31 cellular contexts compared by ENCODE assay signal in genomic region chr12:125133616-125134015, GRCh38. TPM values are rescaled to one million over a fixed set of nuclear protein-coding genes. Genes with fewer than 3 reads are reported as not detected.
"Had no signal": no experiment of that assay in that cellular context is flagged by ENCODE, and none has a peak within 500 bp of the region (broad histone marks: within the 10 kb centered on the region; RNA-seq: fewer than 3 reads in every experiment).

No MANE protein-coding gene starts in this region.

- DNase-seq: activated CD4-positive, alpha-beta memory T cell treated with anti-CD3 and anti-CD28 coated beads, Interleukin-2, amount 10 ng/mL, durations not matched to agents 7 days and 5 days; activated CD4-positive, alpha-beta T cell treated with anti-CD3 and anti-CD28 coated beads for 1 hour; activated CD4-positive, alpha-beta T cell treated with anti-CD3 and anti-CD28 coated beads for 4 hours; activated CD4-positive, alpha-beta T cell treated with anti-CD3 and anti-CD28 coated beads, Interleukin-2, amount 10 ng/mL, durations not matched to agents 7 days and 5 days; activated CD4-positive, alpha-beta T cell treated with anti-CD3 and anti-CD28 coated beads, Interleukin-2, amount 50 U/mL, for 4 hours; activated CD8-positive, alpha-beta memory T cell treated with anti-CD3 and anti-CD28 coated beads, Interleukin-2, amount 50 U/mL, for 48 hours; activated effector memory CD4-positive, alpha-beta T cell treated with Interleukin-2 at 50 U/mL for 16 hours; activated gamma-delta T cell treated with Interleukin-2 at 50 U/mL for 16 hours; activated naive CD4-positive, alpha-beta T cell treated with anti-CD3 and anti-CD28 coated beads, Interleukin-2, amount 50 U/mL, for 16 hours; activated naive CD4-positive, alpha-beta T cell treated with Interleukin-2 at 50 U/mL for 16 hours; activated T-cell treated with anti-CD3 and anti-CD28 coated beads for 4 hours; activated T-cell treated with anti-CD3 and anti-CD28 coated beads, Interleukin-2, amount 50 U/mL, for 24 hours; activated T-cell treated with anti-CD3 and anti-CD28 coated beads, Interleukin-2, amount 50 U/mL, for 72 hours; amniotic stem cell; aorta; body of pancreas; central memory CD4-positive, alpha-beta T cell; cerebellar nuclear complex; colonic mucosa; effector memory CD4-positive, alpha-beta T cell; endodermal cell; foreskin keratinocyte; gastrocnemius medialis; glutamatergic neuron; T-helper 2 cell had no signal

- H3K4me1 ChIP-seq: body of pancreas, colonic mucosa, esophagus muscularis mucosa, foreskin keratinocyte had no signal

- H3K27ac Mint-ChIP-seq: activated CD4-positive, alpha-beta memory T cell treated with anti-CD3 and anti-CD28 coated beads, Interleukin-2, amount 10 ng/mL, durations not matched to agents 7 days and 5 days; activated CD4-positive, alpha-beta T cell treated with anti-CD3 and anti-CD28 coated beads, Interleukin-2, amount 10 ng/mL, durations not matched to agents 7 days and 5 days; activated naive CD8-positive, alpha-beta T cell; activated T-cell treated with anti-CD3 and anti-CD28 coated beads, Interleukin-2, amount 50 U/mL, for 24 hours; activated T-cell treated with anti-CD3 and anti-CD28 coated beads, Interleukin-2, amount 50 U/mL, for 72 hours; endodermal cell; WTC11 had no signal

- H3K4me1 Mint-ChIP-seq: activated CD4-positive, alpha-beta memory T cell treated with anti-CD3 and anti-CD28 coated beads, Interleukin-2, amount 10 ng/mL, durations not matched to agents 7 days and 5 days; activated CD4-positive, alpha-beta T cell treated with anti-CD3 and anti-CD28 coated beads, Interleukin-2, amount 10 ng/mL, durations not matched to agents 7 days and 5 days; endodermal cell had no signal

- H3K36me3 ChIP-seq: colonic mucosa, gastrocnemius medialis had no signal

- H3K27ac ChIP-seq: body of pancreas, colonic mucosa, esophagus muscularis mucosa, foreskin keratinocyte, gastrocnemius medialis, heart left ventricle, VCaP had no signal

- H3K4me3 ChIP-seq: body of pancreas, colonic mucosa, esophagus muscularis mucosa, gastrocnemius medialis, heart left ventricle had no signal

- H3K9me3 ChIP-seq: body of pancreas, colonic mucosa, esophagus muscularis mucosa, gastrocnemius medialis, heart left ventricle had no signal

- H3K4me3 Mint-ChIP-seq: activated CD4-positive, alpha-beta memory T cell treated with anti-CD3 and anti-CD28 coated beads, Interleukin-2, amount 10 ng/mL, durations not matched to agents 7 days and 5 days; activated CD4-positive, alpha-beta T cell treated with anti-CD3 and anti-CD28 coated beads, Interleukin-2, amount 10 ng/mL, durations not matched to agents 7 days and 5 days; activated naive CD8-positive, alpha-beta T cell; activated T-cell treated with anti-CD3 and anti-CD28 coated beads, Interleukin-2, amount 50 U/mL, for 24 hours; activated T-cell treated with anti-CD3 and anti-CD28 coated beads, Interleukin-2, amount 50 U/mL, for 72 hours; endodermal cell; WTC11 had no signal

- H3K27me3 ChIP-seq: body of pancreas, colonic mucosa, esophagus muscularis mucosa, foreskin keratinocyte, gastrocnemius medialis, heart left ventricle had no signal

- H3K27me3 Mint-ChIP-seq: activated CD4-positive, alpha-beta memory T cell treated with anti-CD3 and anti-CD28 coated beads, Interleukin-2, amount 10 ng/mL, durations not matched to agents 7 days and 5 days; activated CD4-positive, alpha-beta T cell treated with anti-CD3 and anti-CD28 coated beads, Interleukin-2, amount 10 ng/mL, durations not matched to agents 7 days and 5 days; activated naive CD8-positive, alpha-beta T cell; activated T-cell treated with anti-CD3 and anti-CD28 coated beads, Interleukin-2, amount 50 U/mL, for 24 hours had no signal

- H3K9me3 Mint-ChIP-seq: activated CD4-positive, alpha-beta memory T cell treated with anti-CD3 and anti-CD28 coated beads, Interleukin-2, amount 10 ng/mL, durations not matched to agents 7 days and 5 days; activated CD4-positive, alpha-beta T cell treated with anti-CD3 and anti-CD28 coated beads, Interleukin-2, amount 10 ng/mL, durations not matched to agents 7 days and 5 days; activated T-cell treated with anti-CD3 and anti-CD28 coated beads, Interleukin-2, amount 50 U/mL, for 24 hours; activated T-cell treated with anti-CD3 and anti-CD28 coated beads, Interleukin-2, amount 50 U/mL, for 72 hours; endodermal cell; WTC11 had no signal

RNA-seq across cellular contexts. Expression of gene TMEM132B, which starts 52.6 kb away (rescaled TPM):
- total RNA-seq: activated CD4-positive, alpha-beta memory T cell treated with anti-CD3 and anti-CD28 coated beads, Interleukin-2, amount 10 ng/mL, durations not matched to agents 7 days and 5 days; activated CD4-positive, alpha-beta T cell treated with anti-CD3 and anti-CD28 coated beads, Interleukin-2, amount 10 ng/mL, durations not matched to agents 7 days and 5 days; activated T-cell treated with anti-CD3 and anti-CD28 coated beads, Interleukin-2, amount 50 U/mL, for 72 hours; T-helper 1 cell treated with Interleukin-12 subunit alpha and Interleukin-12 subunit beta and Interleukin-4 antibody, amounts not matched to agents 30 ng/mL and 1 ng/mL, for 36 hours had no signal
